Comparison of ENCODE assay signal across 18 cellular contexts in the genomic region with DNA sequence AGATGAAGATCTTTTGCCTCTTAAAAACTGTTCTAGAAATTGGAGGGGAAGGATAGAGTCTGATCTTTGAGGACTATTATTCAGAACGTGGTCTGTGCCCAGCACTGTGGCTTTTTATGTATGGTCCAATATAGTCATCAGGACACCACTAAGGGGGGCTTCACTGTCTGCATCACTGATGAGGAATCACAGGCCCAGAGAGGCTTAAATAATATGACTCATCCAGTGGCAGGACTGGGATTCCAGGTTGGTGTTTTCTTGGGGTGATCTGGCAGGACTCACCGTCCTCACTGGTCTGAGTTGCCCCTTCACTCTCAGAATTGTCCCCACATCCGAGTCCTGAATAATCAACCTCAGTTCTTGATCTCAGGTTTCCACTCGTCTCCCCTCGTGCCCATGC.
DNase-seq lines count a peak whose midpoint lies in the region; ATAC-seq and TF ChIP-seq lines count a peak whose summit lies in the region.
"Had no signal": no experiment of that assay in that cellular context is flagged by ENCODE, and none has a peak within 500 bp of the region (broad histone marks: within the 10 kb centered on the region; RNA-seq: fewer than 3 reads in every experiment).

No MANE protein-coding gene starts in this region.

- no peak for TF ChIP-seq EP300 in suprapubic skin (IDR thresholded peaks at IDR 0.05)

- CTCF ChIA-PET in CD8-positive, alpha-beta memory T cell (lab: Charles Lee): no interaction called here

- no peak for ATAC-seq in memory B cell (ENCODE audit: low read depth)
- no peak for ATAC-seq in HG03520 (IDR thresholded peaks at IDR 0.05; ENCODE audit: unreplicated experiment)
- ATAC-seq: activated naive CD4-positive, alpha-beta T cell treated with anti-CD3 and anti-CD28 coated beads, Interleukin-2, amount 50 U/mL, for 72 hours; GM12878; stimulated activated effector memory CD8-positive, alpha-beta T cell treated with anti-CD3 and anti-CD28 coated beads, Interleukin-12 subunit alpha, Interleukin-12 subunit beta, amount 100 ng/mL, for 72 hours had no signal

- H3K9me3 ChIP-seq in CD8-positive, alpha-beta memory T cell (ENCODE audit: low read length): no peaks in the 10 kb centered on the region
- H3K9me3 ChIP-seq in suprapubic skin: no peaks in the 10 kb centered on the region

- H3K4me3 ChIP-seq in CD8-positive, alpha-beta memory T cell (ENCODE audit: low read length): no peak overlapping the region
- H3K4me3 ChIP-seq in suprapubic skin: no peak overlapping the region
- H3K4me3 ChIP-seq: GM12878 had no signal

- H3K27ac Mint-ChIP-seq in CD8-positive, alpha-beta memory T cell: peak overlapping the region in 5 of 8 donors; percentile 17 to 92 (median 53)
- peak overlapping the region; percentile 62 for H3K27ac Mint-ChIP-seq in memory B cell
- H3K27ac Mint-ChIP-seq: activated naive CD4-positive, alpha-beta T cell treated with anti-CD3 and anti-CD28 coated beads, Interleukin-2, amount 50 U/mL, for 72 hours; activated T-cell treated with anti-CD3 and anti-CD28 coated beads, Interleukin-2, amount 50 U/mL, for 24 hours; stimulated activated effector memory CD8-positive, alpha-beta T cell treated with anti-CD3 and anti-CD28 coated beads, Interleukin-12 subunit alpha, Interleukin-12 subunit beta, amount 100 ng/mL, for 72 hours had no signal

- TF ChIP-seq POLR2A in suprapubic skin (IDR thresholded peaks at IDR 0.05): no peak

- H3K27ac ChIP-seq in CD8-positive, alpha-beta memory T cell (ENCODE audit: low read depth, low read length): no peak overlapping the region
- H3K27ac ChIP-seq in suprapubic skin: peak overlapping the region; percentile 5

- 86% methylated on average over 5 of the region's 5 CpGs for WGBS in suprapubic skin

- no peak for DNase-seq in CD8-positive, alpha-beta memory T cell
- DNase-seq in amniotic epithelial cell (ENCODE audit: low read depth) (peak; percentile 50), memory B cell (ENCODE audit: low spot score in 2 of 2) (no peak), suprapubic skin (ENCODE audit: low spot score in 2 of 2) (no peak), DMS153 (lab: John Stamatoyannopoulos, UW) (no peak), NCI-H748 treated with DMSO at 0.1 percent for 48 hours (lab: John Stamatoyannopoulos, UW) (no peak), GOT3 (lab: John Stamatoyannopoulos, UW) (no peak)
- DNase-seq: activated T-cell treated with anti-CD3 and anti-CD28 coated beads, Interleukin-2, amount 50 U/mL, for 24 hours; central memory CD4-positive, alpha-beta T cell; effector memory CD4-positive, alpha-beta T cell; GDM1; NK-92 treated with Interleukin-12 subunit alpha and Interleukin-12 subunit beta, amount 100 ng/mL, for 24 hours; stimulated activated CD4-positive, alpha-beta T cell treated with anti-CD3 and anti-CD28 coated beads, Interleukin-12 subunit alpha, Interleukin-12 subunit beta, amount 100 ng/mL, for 4 hours; SW 1271 had no signal

- no peaks in the 10 kb centered on the region for H3K27me3 ChIP-seq in CD8-positive, alpha-beta memory T cell (ENCODE audit: insufficient read depth, low read length, poor library complexity, severe bottlenecking)
- H3K27me3 ChIP-seq in suprapubic skin: no peaks in the 10 kb centered on the region

- H3K36me3 ChIP-seq in CD8-positive, alpha-beta memory T cell (ENCODE audit: insufficient read depth, low read length): no peaks in the 10 kb centered on the region
- H3K36me3 ChIP-seq in suprapubic skin: peaks cover 15% of the 10 kb centered on the region

- POLR2A ChIA-PET in CD8-positive, alpha-beta memory T cell (lab: Charles Lee): no interaction called here

- no peaks in the 10 kb centered on the region for H3K27me3 Mint-ChIP-seq in CD8-positive, alpha-beta memory T cell
- H3K27me3 Mint-ChIP-seq in memory B cell: peaks cover 3% of the 10 kb centered on the region
- H3K27me3 Mint-ChIP-seq: activated T-cell treated with anti-CD3 and anti-CD28 coated beads, Interleukin-2, amount 50 U/mL, for 24 hours had no signal

- no peaks in the 10 kb centered on the region for H3K9me3 Mint-ChIP-seq in CD8-positive, alpha-beta memory T cell
- no peaks in the 10 kb centered on the region for H3K9me3 Mint-ChIP-seq in memory B cell
- H3K9me3 Mint-ChIP-seq: activated naive CD4-positive, alpha-beta T cell treated with anti-CD3 and anti-CD28 coated beads, Interleukin-2, amount 50 U/mL, for 72 hours; activated T-cell treated with anti-CD3 and anti-CD28 coated beads, Interleukin-2, amount 50 U/mL, for 24 hours; stimulated activated effector memory CD8-positive, alpha-beta T cell treated with anti-CD3 and anti-CD28 coated beads, Interleukin-12 subunit alpha, Interleukin-12 subunit beta, amount 100 ng/mL, for 72 hours had no signal

- no peaks in the 10 kb centered on the region for H3K4me1 ChIP-seq in CD8-positive, alpha-beta memory T cell (ENCODE audit: insufficient read depth, low read length)
- H3K4me1 ChIP-seq in suprapubic skin: peaks cover 51% of the 10 kb centered on the region

- H3K36me3 Mint-ChIP-seq in CD8-positive, alpha-beta memory T cell: peaks cover 0 to under 1% (median 0%) of the 10 kb centered on the region in 3 donors
- no peaks in the 10 kb centered on the region for H3K36me3 Mint-ChIP-seq in memory B cell
- H3K36me3 Mint-ChIP-seq: activated naive CD4-positive, alpha-beta T cell treated with anti-CD3 and anti-CD28 coated beads, Interleukin-2, amount 50 U/mL, for 72 hours had no signal

- no peak overlapping the region for H3K4me3 Mint-ChIP-seq in CD8-positive, alpha-beta memory T cell
- H3K4me3 Mint-ChIP-seq in memory B cell: no peak overlapping the region
- H3K4me3 Mint-ChIP-seq: activated T-cell treated with anti-CD3 and anti-CD28 coated beads, Interleukin-2, amount 50 U/mL, for 24 hours; stimulated activated effector memory CD8-positive, alpha-beta T cell treated with anti-CD3 and anti-CD28 coated beads, Interleukin-12 subunit alpha, Interleukin-12 subunit beta, amount 100 ng/mL, for 72 hours had no signal

- TF ChIP-seq CTCF in suprapubic skin (IDR thresholded peaks at IDR 0.05): no peak

- peaks cover 0 to 11% (median 9%) of the 10 kb centered on the region in 3 donors for H3K4me1 Mint-ChIP-seq in CD8-positive, alpha-beta memory T cell
- H3K4me1 Mint-ChIP-seq in memory B cell: peaks cover 8% of the 10 kb centered on the region
